Comparison of ENCODE assay signal across 29 cellular contexts in the genomic region with DNA sequence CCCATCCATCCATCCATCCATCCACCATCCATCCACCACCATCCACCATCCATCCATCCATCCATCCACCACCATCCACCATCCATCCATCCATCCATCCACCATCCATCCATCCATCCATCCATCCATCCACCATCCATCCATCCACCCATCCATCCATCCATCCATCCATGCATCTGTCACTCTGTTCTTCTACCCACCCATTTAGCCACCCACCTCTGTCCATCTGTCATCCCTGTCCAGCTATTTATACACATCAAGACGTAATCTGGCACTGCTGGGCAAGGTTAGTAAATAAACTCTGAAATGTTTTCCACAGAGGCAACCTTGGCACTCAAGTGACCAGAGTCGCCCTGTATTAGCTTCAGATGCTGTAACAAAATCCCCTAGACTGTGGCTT.
"Had no signal": no experiment of that assay in that cellular context is flagged by ENCODE, and none has a peak within 500 bp of the region (broad histone marks: within the 10 kb centered on the region; RNA-seq: fewer than 3 reads in every experiment).

No MANE protein-coding gene starts in this region.

- H3K4me1 Mint-ChIP-seq: nephron progenitor cell, neural crest cell had no signal

- H3K9ac ChIP-seq: parathyroid adenoma had no signal

- H3K36me3 ChIP-seq: ovary, right lobe of liver, sigmoid colon, stomach, thoracic aorta, thyroid gland, tibial nerve, upper lobe of right lung, uterus had no signal

- H3K27me3 Mint-ChIP-seq: naive thymus-derived CD8-positive, alpha-beta T cell; progenitor cell of endocrine pancreas; stimulated activated naive B cell treated with anti-CD40 and anti-IgM and Interleukin-4, amounts not matched to agents 10 μg/mL and 1 μg/mL and 100 μg/mL, for 72 hours; stimulated activated naive CD8-positive, alpha-beta T cell treated with anti-CD3 and anti-CD28 coated beads, Interleukin-15, Interleukin-2, amounts not matched to agents 100 ng/mL and 50 ng/mL, for 24 hours had no signal

- H3K4me3 Mint-ChIP-seq: naive thymus-derived CD8-positive, alpha-beta T cell; natural killer cell treated with Interleukin-12 subunit alpha and Interleukin-12 subunit beta and Interleukin-15 and Interleukin-18, amount 100 ng/mL, for 72 hours; nephron progenitor cell; neural crest cell; stimulated activated effector memory CD8-positive, alpha-beta T cell treated with anti-CD3 and anti-CD28 coated beads, Interleukin-12 subunit alpha, Interleukin-12 subunit beta, amount 100 ng/mL, for 72 hours; stimulated activated naive B cell treated with anti-CD40 and anti-IgM and Interleukin-4, amounts not matched to agents 10 μg/mL and 1 μg/mL and 100 μg/mL, for 72 hours; stimulated activated naive CD8-positive, alpha-beta T cell treated with anti-CD3 and anti-CD28 coated beads, Interleukin-15, Interleukin-2, amounts not matched to agents 100 ng/mL and 50 ng/mL, for 24 hours had no signal

- H3K9me3 ChIP-seq: ovary, psoas muscle, right lobe of liver, sigmoid colon, stomach, thoracic aorta, thyroid gland, tibial nerve, upper lobe of right lung, uterus had no signal

- H3K9me3 Mint-ChIP-seq: naive thymus-derived CD8-positive, alpha-beta T cell; natural killer cell treated with Interleukin-12 subunit alpha and Interleukin-12 subunit beta and Interleukin-15 and Interleukin-18, amount 100 ng/mL, for 72 hours; stimulated activated effector memory CD8-positive, alpha-beta T cell treated with anti-CD3 and anti-CD28 coated beads, Interleukin-12 subunit alpha, Interleukin-12 subunit beta, amount 100 ng/mL, for 72 hours; stimulated activated naive CD8-positive, alpha-beta T cell treated with anti-CD3 and anti-CD28 coated beads, Interleukin-15, Interleukin-2, amounts not matched to agents 100 ng/mL and 50 ng/mL, for 24 hours had no signal

- H3K27me3 ChIP-seq: ovary, right lobe of liver, thyroid gland, tibial nerve, upper lobe of right lung, uterus had no signal

- ATAC-seq: naive thymus-derived CD8-positive, alpha-beta T cell; natural killer cell treated with Interleukin-12 subunit alpha and Interleukin-12 subunit beta and Interleukin-15 and Interleukin-18, amount 100 ng/mL, for 72 hours; psoas muscle; right cardiac atrium; right lobe of liver; stimulated activated effector memory CD8-positive, alpha-beta T cell treated with anti-CD3 and anti-CD28 coated beads, Interleukin-12 subunit alpha, Interleukin-12 subunit beta, amount 100 ng/mL, for 72 hours; stimulated activated naive B cell treated with anti-CD40 and anti-IgM and Interleukin-4, amounts not matched to agents 10 μg/mL and 1 μg/mL and 100 μg/mL, for 72 hours; upper lobe of right lung had no signal

- H3K27ac ChIP-seq: ovary, parathyroid adenoma, psoas muscle, right lobe of liver, sigmoid colon, stomach, thoracic aorta, thyroid gland, tibial nerve, upper lobe of right lung, uterus had no signal

- H3K36me3 Mint-ChIP-seq: natural killer cell treated with Interleukin-12 subunit alpha and Interleukin-12 subunit beta and Interleukin-15 and Interleukin-18, amount 100 ng/mL, for 72 hours had no signal

- DNase-seq: naive thymus-derived CD8-positive, alpha-beta T cell; nephron progenitor cell; occipital lobe; ovary; posterior cingulate gyrus; psoas muscle; right cardiac atrium; sigmoid colon; small intestine; stimulated activated CD4-positive, alpha-beta T cell treated with anti-CD3 and anti-CD28 coated beads, Interleukin-15, amount 100 ng/mL, for 24 hours; stimulated activated CD4-positive, alpha-beta T cell treated with anti-CD3 and anti-CD28 coated beads, Interleukin-2, amount 100 ng/mL, for 24 hours; stimulated activated CD4-positive, alpha-beta T cell treated with anti-CD3 and anti-CD28 coated beads, Interleukin-2, amount 100 ng/mL, for 48 hours; stimulated activated CD4-positive, alpha-beta T cell treated with anti-CD3 and anti-CD28 coated beads, Interleukin-4, amount 100 ng/mL, for 24 hours; stimulated activated naive B cell treated with anti-CD40 and anti-IgM and Interleukin-4, amounts not matched to agents 10 μg/mL and 1 μg/mL and 100 μg/mL, for 72 hours; stimulated activated naive CD4-positive, alpha-beta T cell treated with Interleukin-2 at 50 U/mL for 16 hours; stomach; thyroid gland; trophoblast cell; upper lobe of right lung; uterus had no signal

- H2AFZ ChIP-seq: parathyroid adenoma had no signal

- H3K4me1 ChIP-seq: parathyroid adenoma, psoas muscle, right lobe of liver, sigmoid colon, stomach, thyroid gland, tibial nerve, upper lobe of right lung, uterus had no signal

- H3K4me3 ChIP-seq: ovary, psoas muscle, right lobe of liver, sigmoid colon, stomach, thoracic aorta, thyroid gland, tibial nerve, upper lobe of right lung, uterus had no signal

- H3K27ac Mint-ChIP-seq: naive thymus-derived CD8-positive, alpha-beta T cell; natural killer cell treated with Interleukin-12 subunit alpha and Interleukin-12 subunit beta and Interleukin-15 and Interleukin-18, amount 100 ng/mL, for 72 hours; nephron progenitor cell; progenitor cell of endocrine pancreas; stimulated activated effector memory CD8-positive, alpha-beta T cell treated with anti-CD3 and anti-CD28 coated beads, Interleukin-12 subunit alpha, Interleukin-12 subunit beta, amount 100 ng/mL, for 72 hours; stimulated activated naive B cell treated with anti-CD40 and anti-IgM and Interleukin-4, amounts not matched to agents 10 μg/mL and 1 μg/mL and 100 μg/mL, for 72 hours; stimulated activated naive CD8-positive, alpha-beta T cell treated with anti-CD3 and anti-CD28 coated beads, Interleukin-15, Interleukin-2, amounts not matched to agents 100 ng/mL and 50 ng/mL, for 24 hours had no signal
